ENCODE assay signal across 16 cellular contexts in the genomic region with DNA sequence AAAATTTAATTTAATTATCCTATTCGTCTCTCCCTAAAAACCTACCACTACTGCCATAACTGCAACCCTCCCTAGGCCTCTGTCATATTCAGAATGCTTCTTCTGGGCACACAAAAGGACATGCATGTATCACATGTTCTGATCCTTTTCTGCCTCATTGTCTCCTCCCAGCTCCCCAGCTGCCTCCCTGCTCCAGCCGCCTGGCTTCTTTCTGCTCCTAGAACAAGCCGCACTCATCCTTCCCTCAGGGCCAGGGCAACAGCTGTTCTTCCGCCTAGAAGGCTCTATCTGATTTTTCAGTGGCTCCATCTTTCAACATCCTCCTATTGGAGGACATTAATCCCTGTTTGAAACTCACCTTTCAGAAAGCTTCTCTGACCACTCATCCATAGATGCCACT.
"Had no signal": no experiment of that assay in that cellular context is flagged by ENCODE, and none has a peak within 500 bp of the region (broad histone marks: within the 10 kb centered on the region; RNA-seq: fewer than 3 reads in every experiment).

No MANE protein-coding gene starts in this region.

- H3K9me3 ChIP-seq: ascending aorta, esophagus squamous epithelium, mucosa of descending colon, right lobe of liver, spleen, upper lobe of right lung had no signal

- H3K27ac ChIP-seq: ascending aorta, cardiac muscle cell, esophagus squamous epithelium, right lobe of liver, spleen, upper lobe of right lung had no signal

- DNase-seq: activated B cell treated with CpG ODN at 0.5 μM for 24 hours; activated CD4-positive, alpha-beta T cell treated with anti-CD3 and anti-CD28 coated beads, Interleukin-2, amount 10 ng/mL, durations not matched to agents 24 days and 14 days; activated naive CD4-positive, alpha-beta T cell treated with Interleukin-2 at 50 U/mL for 16 hours; activated naive CD8-positive, alpha-beta T cell treated with anti-CD3 and anti-CD28 coated beads, Interleukin-2, amount 50 U/mL, for 24 hours; esophagus squamous epithelium; head of caudate nucleus; mucosa of descending colon; nucleus accumbens; right lobe of liver; spleen; stimulated activated CD4-positive, alpha-beta T cell treated with anti-CD3 and anti-CD28 coated beads, Interleukin-1b, Interleukin-23, amount 100 ng/mL, for 48 hours; stimulated activated naive CD4-positive, alpha-beta T cell; upper lobe of right lung had no signal

- ATAC-seq: activated naive CD8-positive, alpha-beta T cell treated with anti-CD3 and anti-CD28 coated beads, Interleukin-2, amount 50 U/mL, for 24 hours; mucosa of descending colon; natural killer cell treated with Interleukin-12 subunit alpha and Interleukin-12 subunit beta and Interleukin-15 and Interleukin-18, amount 100 ng/mL, for 72 hours; right lobe of liver; upper lobe of right lung had no signal

- H3K27me3 ChIP-seq: ascending aorta, cardiac muscle cell, esophagus squamous epithelium, right lobe of liver, spleen, upper lobe of right lung had no signal

- H3K4me3 ChIP-seq: ascending aorta, cardiac muscle cell, esophagus squamous epithelium, mucosa of descending colon, right lobe of liver, spleen, upper lobe of right lung had no signal

- H3K36me3 ChIP-seq: ascending aorta, cardiac muscle cell, esophagus squamous epithelium, right lobe of liver, spleen, upper lobe of right lung had no signal
